1 cellular context compared by ENCODE assay signal in genomic region chr3:47503033-47503432, GRCh38.
TF ChIP-seq lines count a peak whose summit lies in the region.

No MANE protein-coding gene starts in this region.

TF ChIP-seq in K562, 482 proteins besides CTCF, POLR2A, EP300 and RAD21 (continued from another document and continues in another):
- TF ChIP-seq, protein P1, sequence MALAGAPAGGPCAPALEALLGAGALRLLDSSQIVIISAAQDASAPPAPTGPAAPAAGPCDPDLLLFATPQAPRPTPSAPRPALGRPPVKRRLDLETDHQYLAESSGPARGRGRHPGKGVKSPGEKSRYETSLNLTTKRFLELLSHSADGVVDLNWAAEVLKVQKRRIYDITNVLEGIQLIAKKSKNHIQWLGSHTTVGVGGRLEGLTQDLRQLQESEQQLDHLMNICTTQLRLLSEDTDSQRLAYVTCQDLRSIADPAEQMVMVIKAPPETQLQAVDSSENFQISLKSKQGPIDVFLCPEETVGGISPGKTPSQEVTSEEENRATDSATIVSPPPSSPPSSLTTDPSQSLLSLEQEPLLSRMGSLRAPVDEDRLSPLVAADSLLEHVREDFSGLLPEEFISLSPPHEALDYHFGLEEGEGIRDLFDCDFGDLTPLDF (CRISPR knock-in tag; IDR thresholded peaks at IDR 0.05) = no peak
- TF ChIP-seq E2F3 (CRISPR knock-in tag; IDR thresholded peaks at IDR 0.05) = no peak
- TF ChIP-seq SETDB1 (IDR thresholded peaks at IDR 0.05; ENCODE audit: low read length) = no peak
- peak; percentile 68; the same call in 1 of the 2 replicates for TF ChIP-seq GATAD2A (IDR thresholded peaks at IDR 0.05)
- no peak for TF ChIP-seq NCOA4 (IDR thresholded peaks at IDR 0.05; ENCODE audit: partially characterized antibody)
- 0 out of 2 replicates have a peak, but pooled peaks have one; percentile 38 for TF ChIP-seq MTA1 (IDR thresholded peaks at IDR 0.05; ENCODE audit: borderline replicate concordance)
- no peak for TF ChIP-seq DEAF1 (CRISPR knock-in tag; IDR thresholded peaks at IDR 0.05)
- peak; percentile 53; the same call in 1 of the 2 replicates for TF ChIP-seq SMARCC2 (IDR thresholded peaks at IDR 0.05; ENCODE audit: low read depth)
- TF ChIP-seq LCOR (CRISPR knock-in tag; IDR thresholded peaks at IDR 0.05) = peak; percentile 63; the same call in 1 of the 2 replicates
- TF ChIP-seq E2F6 (IDR thresholded peaks at IDR 0.05; ENCODE audit: borderline replicate concordance in 1 of 2, extremely low read depth in 1 of 2, insufficient read depth in 1 of 2, insufficient read length in 1 of 2, low read depth in 1 of 2, low read length in 1 of 2, poor library complexity in 1 of 2, severe bottlenecking in 1 of 2) = peak; percentile 44 to 62
- peak; percentile 75; the same call in 1 of the 2 replicates for TF ChIP-seq SMARCE1 (IDR thresholded peaks at IDR 0.05)
- TF ChIP-seq, protein P2, sequence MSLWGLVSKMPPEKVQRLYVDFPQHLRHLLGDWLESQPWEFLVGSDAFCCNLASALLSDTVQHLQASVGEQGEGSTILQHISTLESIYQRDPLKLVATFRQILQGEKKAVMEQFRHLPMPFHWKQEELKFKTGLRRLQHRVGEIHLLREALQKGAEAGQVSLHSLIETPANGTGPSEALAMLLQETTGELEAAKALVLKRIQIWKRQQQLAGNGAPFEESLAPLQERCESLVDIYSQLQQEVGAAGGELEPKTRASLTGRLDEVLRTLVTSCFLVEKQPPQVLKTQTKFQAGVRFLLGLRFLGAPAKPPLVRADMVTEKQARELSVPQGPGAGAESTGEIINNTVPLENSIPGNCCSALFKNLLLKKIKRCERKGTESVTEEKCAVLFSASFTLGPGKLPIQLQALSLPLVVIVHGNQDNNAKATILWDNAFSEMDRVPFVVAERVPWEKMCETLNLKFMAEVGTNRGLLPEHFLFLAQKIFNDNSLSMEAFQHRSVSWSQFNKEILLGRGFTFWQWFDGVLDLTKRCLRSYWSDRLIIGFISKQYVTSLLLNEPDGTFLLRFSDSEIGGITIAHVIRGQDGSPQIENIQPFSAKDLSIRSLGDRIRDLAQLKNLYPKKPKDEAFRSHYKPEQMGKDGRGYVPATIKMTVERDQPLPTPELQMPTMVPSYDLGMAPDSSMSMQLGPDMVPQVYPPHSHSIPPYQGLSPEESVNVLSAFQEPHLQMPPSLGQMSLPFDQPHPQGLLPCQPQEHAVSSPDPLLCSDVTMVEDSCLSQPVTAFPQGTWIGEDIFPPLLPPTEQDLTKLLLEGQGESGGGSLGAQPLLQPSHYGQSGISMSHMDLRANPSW (CRISPR knock-in tag; IDR thresholded peaks at IDR 0.05) = no peak
- no peak for TF ChIP-seq ATF2 (CRISPR knock-in tag; IDR thresholded peaks at IDR 0.05)
- TF ChIP-seq ZNF24 (IDR thresholded peaks at IDR 0.05) = no peak
- no peak for TF ChIP-seq ERF (CRISPR knock-in tag; IDR thresholded peaks at IDR 0.05)
- TF ChIP-seq SP1 (CRISPR knock-in tag; IDR thresholded peaks at IDR 0.05) = no peak
- no peak for TF ChIP-seq ILK (tag; IDR thresholded peaks at IDR 0.05; ENCODE audit: borderline replicate concordance, low read depth)
- TF ChIP-seq ZNF217 (CRISPR knock-in tag; IDR thresholded peaks at IDR 0.05) = no peak
- TF ChIP-seq NELFE (IDR thresholded peaks at IDR 0.05; ENCODE audit: insufficient read depth, insufficient read length) = no peak
- peak; percentile 68 for TF ChIP-seq GATA2 (CRISPR knock-in tag; IDR thresholded peaks at IDR 0.05)
- peak in 1 of 2 experiments; percentile 88; a peak in 1 of 3 replicates for TF ChIP-seq CBX3 (IDR thresholded peaks at IDR 0.05; ENCODE audit: borderline replicate concordance in 1 of 2, low read length in 2 of 2)
- no peak for TF ChIP-seq REST (CRISPR knock-in tag; IDR thresholded peaks at IDR 0.05; ENCODE audit: low read depth)
- no peak for TF ChIP-seq ZZZ3 (IDR thresholded peaks at IDR 0.05)
- TF ChIP-seq, protein P3, sequence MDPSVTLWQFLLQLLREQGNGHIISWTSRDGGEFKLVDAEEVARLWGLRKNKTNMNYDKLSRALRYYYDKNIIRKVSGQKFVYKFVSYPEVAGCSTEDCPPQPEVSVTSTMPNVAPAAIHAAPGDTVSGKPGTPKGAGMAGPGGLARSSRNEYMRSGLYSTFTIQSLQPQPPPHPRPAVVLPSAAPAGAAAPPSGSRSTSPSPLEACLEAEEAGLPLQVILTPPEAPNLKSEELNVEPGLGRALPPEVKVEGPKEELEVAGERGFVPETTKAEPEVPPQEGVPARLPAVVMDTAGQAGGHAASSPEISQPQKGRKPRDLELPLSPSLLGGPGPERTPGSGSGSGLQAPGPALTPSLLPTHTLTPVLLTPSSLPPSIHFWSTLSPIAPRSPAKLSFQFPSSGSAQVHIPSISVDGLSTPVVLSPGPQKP (CRISPR knock-in tag; IDR thresholded peaks at IDR 0.05) = no peak
- TF ChIP-seq NONO (IDR thresholded peaks at IDR 0.05; ENCODE audit: low read depth in 2 of 2, low read length in 1 of 2) = no peak
- TF ChIP-seq MYBL2 (IDR thresholded peaks at IDR 0.05; ENCODE audit: low read depth) = no peak
- no peak for TF ChIP-seq MYBL2 (CRISPR knock-in tag; IDR thresholded peaks at IDR 0.05; ENCODE audit: borderline replicate concordance)
- no peak; the same call in 1 of the 2 replicates for TF ChIP-seq CEBPG (CRISPR knock-in tag; IDR thresholded peaks at IDR 0.05)
- no peak for TF ChIP-seq CEBPG (tag; conservative IDR thresholded peaks at IDR 0.05 in 1 of 2, IDR thresholded peaks at IDR 0.05 in 1 of 2)
- TF ChIP-seq ZNF184 (CRISPR knock-in tag; IDR thresholded peaks at IDR 0.05) = no peak
- peak; percentile 84 for TF ChIP-seq TAL1 (IDR thresholded peaks at IDR 0.05)
- TF ChIP-seq TRIM28 (IDR thresholded peaks at IDR 0.05) = 0 out of 2 replicates have a peak, but pooled peaks have one; percentile 47
- TF ChIP-seq HCFC1 (IDR thresholded peaks at IDR 0.05; ENCODE audit: low read depth, low read length) = no peak
- TF ChIP-seq GABPB1 (CRISPR knock-in tag; IDR thresholded peaks at IDR 0.05) = no peak
- no peak for TF ChIP-seq CCAR2 (IDR thresholded peaks at IDR 0.05; ENCODE audit: low read depth, low read length)
- no peak for TF ChIP-seq EP400 (IDR thresholded peaks at IDR 0.05)
- TF ChIP-seq TSC22D4 (tag; IDR thresholded peaks at IDR 0.05) = no peak
- 0 out of 2 replicates have a peak, but pooled peaks have one; percentile 6 for TF ChIP-seq SMARCA5 (IDR thresholded peaks at IDR 0.05)
- TF ChIP-seq MLLT1 (IDR thresholded peaks at IDR 0.05) = no peak
- TF ChIP-seq ETV1 (tag; conservative IDR thresholded peaks at IDR 0.05; ENCODE audit: low read depth) = 0 out of 2 replicates have a peak, but pooled peaks have one; percentile 26
- peak; percentile 65; the same call in 1 of the 2 replicates for TF ChIP-seq PML (IDR thresholded peaks at IDR 0.05; ENCODE audit: low read length)
- TF ChIP-seq SOX6 (IDR thresholded peaks at IDR 0.05) = peak; percentile 60
- TF ChIP-seq MCM3 (IDR thresholded peaks at IDR 0.05) = no peak
- no peak for TF ChIP-seq DACH1 (IDR thresholded peaks at IDR 0.05; ENCODE audit: partially characterized antibody)
- 0 out of 2 replicates have a peak, but pooled peaks have one; percentile 19 for TF ChIP-seq ZBTB12 (CRISPR knock-in tag; IDR thresholded peaks at IDR 0.05)
- no peak for TF ChIP-seq CHD4 (IDR thresholded peaks at IDR 0.05; ENCODE audit: insufficient read depth, insufficient replicate concordance, low read depth, low read length, poor library complexity, severe bottlenecking)
- TF ChIP-seq ZNF445 (CRISPR knock-in tag; IDR thresholded peaks at IDR 0.05; ENCODE audit: low read depth) = no peak
- no peak for TF ChIP-seq RBFOX2 (IDR thresholded peaks at IDR 0.05; ENCODE audit: low read depth, low read length)
- TF ChIP-seq, protein P4, sequence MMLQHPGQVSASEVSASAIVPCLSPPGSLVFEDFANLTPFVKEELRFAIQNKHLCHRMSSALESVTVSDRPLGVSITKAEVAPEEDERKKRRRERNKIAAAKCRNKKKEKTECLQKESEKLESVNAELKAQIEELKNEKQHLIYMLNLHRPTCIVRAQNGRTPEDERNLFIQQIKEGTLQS (IDR thresholded peaks at IDR 0.05) = no peak
- TF ChIP-seq, protein P4 (CRISPR knock-in tag; conservative IDR thresholded peaks at IDR 0.05) = no peak
- TF ChIP-seq, protein P5, sequence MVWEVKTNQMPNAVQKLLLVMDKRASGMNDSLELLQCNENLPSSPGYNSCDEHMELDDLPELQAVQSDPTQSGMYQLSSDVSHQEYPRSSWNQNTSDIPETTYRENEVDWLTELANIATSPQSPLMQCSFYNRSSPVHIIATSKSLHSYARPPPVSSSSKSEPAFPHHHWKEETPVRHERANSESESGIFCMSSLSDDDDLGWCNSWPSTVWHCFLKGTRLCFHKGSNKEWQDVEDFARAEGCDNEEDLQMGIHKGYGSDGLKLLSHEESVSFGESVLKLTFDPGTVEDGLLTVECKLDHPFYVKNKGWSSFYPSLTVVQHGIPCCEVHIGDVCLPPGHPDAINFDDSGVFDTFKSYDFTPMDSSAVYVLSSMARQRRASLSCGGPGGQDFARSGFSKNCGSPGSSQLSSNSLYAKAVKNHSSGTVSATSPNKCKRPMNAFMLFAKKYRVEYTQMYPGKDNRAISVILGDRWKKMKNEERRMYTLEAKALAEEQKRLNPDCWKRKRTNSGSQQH (CRISPR knock-in tag; IDR thresholded peaks at IDR 0.05) = no peak
- no peak for TF ChIP-seq CBX5 (IDR thresholded peaks at IDR 0.05; ENCODE audit: borderline replicate concordance, low read depth)
